10 cellular contexts compared by ENCODE assay signal in the genomic region with DNA sequence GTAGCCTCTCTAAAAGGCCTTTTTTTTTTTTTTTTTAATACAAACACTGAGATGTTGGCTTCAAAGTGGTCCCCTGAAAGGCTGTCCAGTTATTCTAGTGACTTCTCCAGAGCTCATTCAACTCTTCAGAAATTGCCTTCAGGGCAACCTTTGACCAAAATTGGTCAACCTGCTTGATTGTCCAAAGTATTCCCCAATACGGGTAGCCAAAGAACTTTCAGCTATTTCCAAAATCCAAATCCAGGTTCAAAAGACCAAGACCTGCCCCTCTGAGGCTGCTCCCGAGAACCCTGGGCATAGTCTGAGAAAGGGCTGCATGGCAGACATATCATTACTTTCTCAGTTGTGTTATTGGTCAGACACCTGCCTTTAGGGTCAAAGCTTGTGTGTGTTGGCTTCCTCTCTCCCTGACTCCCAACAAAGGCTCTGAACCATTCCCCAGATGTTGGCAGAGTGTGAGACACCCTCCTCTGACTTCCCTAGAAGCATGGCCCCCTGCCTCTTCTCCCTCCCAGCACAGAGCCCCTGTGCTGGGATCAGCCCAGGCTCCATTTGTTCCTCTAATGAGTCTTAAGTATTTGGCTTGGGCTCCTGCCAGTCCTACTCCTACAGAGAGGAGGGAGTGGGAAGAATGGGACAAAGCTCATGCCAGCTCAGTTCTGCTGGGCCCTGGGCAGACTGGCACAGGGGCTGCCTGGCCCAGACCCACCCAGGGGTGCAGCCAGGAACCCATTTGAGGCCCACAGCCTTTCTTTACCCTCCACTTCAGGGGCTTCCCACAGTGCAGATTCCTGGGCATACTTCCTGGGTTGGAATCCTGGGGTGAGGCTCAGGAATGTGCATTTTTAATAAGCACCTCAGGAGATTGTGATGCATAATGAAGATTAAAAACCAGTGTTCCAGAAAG. TPM values are rescaled to one million over a fixed set of nuclear protein-coding genes. Genes with fewer than 3 reads are reported as not detected.
DNase-seq lines count a peak whose midpoint lies in the region; ATAC-seq and TF ChIP-seq lines count a peak whose summit lies in the region.
"Had no signal": no experiment of that assay in that cellular context is flagged by ENCODE, and none has a peak within 500 bp of the region (broad histone marks: within the 10 kb centered on the region; RNA-seq: fewer than 3 reads in every experiment).

No MANE protein-coding gene starts in this region.

- H3K36me3 Mint-ChIP-seq in CD8-positive, alpha-beta memory T cell, result peaks cover under 1 to 23% (median 6%) of the 10 kb centered on the region in 3 donors

- H3K4me1 ChIP-seq in CD8-positive, alpha-beta memory T cell (ENCODE audit: insufficient read depth, low read length), result no peaks in the 10 kb centered on the region

- peaks cover 2 to 11% (median 3%) of the 10 kb centered on the region in 5 donors for H3K9me3 Mint-ChIP-seq in CD8-positive, alpha-beta memory T cell

- no peak overlapping the region for H3K4me3 Mint-ChIP-seq in CD8-positive, alpha-beta memory T cell
- H3K4me3 Mint-ChIP-seq: activated naive CD8-positive, alpha-beta T cell had no signal

- POLR2A ChIA-PET in CD8-positive, alpha-beta memory T cell (lab: Charles Lee), result no interaction called here

- H3K4me3 ChIP-seq in AG10803 (ENCODE audit: low read length) (no peak overlapping the region), choroid plexus epithelial cell (ENCODE audit: low read depth, low read length) (no peak overlapping the region)
- H3K4me3 ChIP-seq in CD8-positive, alpha-beta memory T cell (ENCODE audit: low read length), result no peak overlapping the region

- DNase-seq in AG10803 (ENCODE audit: low read depth) (peak; percentile 72), LoVo (ENCODE audit: low spot score) (peak; percentile 14), choroid plexus epithelial cell (ENCODE audit: low read depth) (peak; percentile 42), mucosa of gallbladder (ENCODE audit: low spot score) (peak; percentile 45), GM20000 (ENCODE audit: low spot score) (no peak), OCI-M2 (lab: John Stamatoyannopoulos, UW; ENCODE audit: unreplicated experiment) (no peak)
- no peak for DNase-seq in CD8-positive, alpha-beta memory T cell

- no peaks in the 10 kb centered on the region for H3K36me3 ChIP-seq in CD8-positive, alpha-beta memory T cell (ENCODE audit: insufficient read depth, low read length)

- H3K27ac ChIP-seq in CD8-positive, alpha-beta memory T cell (ENCODE audit: low read depth, low read length), result no peak overlapping the region

- no peak overlapping the region for H3K27ac Mint-ChIP-seq in CD8-positive, alpha-beta memory T cell
- H3K27ac Mint-ChIP-seq: activated naive CD8-positive, alpha-beta T cell had no signal

- no peak for ATAC-seq in HG03135 (IDR thresholded peaks at IDR 0.05; ENCODE audit: unreplicated experiment)

- CTCF ChIA-PET in CD8-positive, alpha-beta memory T cell (lab: Charles Lee), result no interaction called here

- H3K4me1 Mint-ChIP-seq in CD8-positive, alpha-beta memory T cell, result no peaks in the 10 kb centered on the region

- TF ChIP-seq CTCF in AG10803 (conservative IDR thresholded peaks at IDR 0.05; ENCODE audit: low read length), result no peak
- no peak for TF ChIP-seq CTCF in choroid plexus epithelial cell (conservative IDR thresholded peaks at IDR 0.05; ENCODE audit: low read depth, low read length)
- no peak for TF ChIP-seq CTCF in GM20000 (IDR thresholded peaks at IDR 0.05; ENCODE audit: extremely low read depth, missing control alignments)

- peaks cover 1 to 18% of the 10 kb centered on the region in 2 donors for H3K27me3 Mint-ChIP-seq in CD8-positive, alpha-beta memory T cell

- H3K27me3 ChIP-seq in CD8-positive, alpha-beta memory T cell (ENCODE audit: insufficient read depth, low read length, poor library complexity, severe bottlenecking), result no peaks in the 10 kb centered on the region

- peaks cover 5% of the 10 kb centered on the region for H3K9me3 ChIP-seq in CD8-positive, alpha-beta memory T cell (ENCODE audit: low read length)

RNA-seq across cellular contexts. Expression of gene TNKS1BP1, which starts 30.3 kb away (rescaled TPM):
- total RNA-seq in mucosa of gallbladder, result 226 TPM
- 1 to 10 TPM; 8.7 to 9.6 TPM for total RNA-seq in CD8-positive, alpha-beta memory T cell
- 3.0 TPM for polyA plus RNA-seq in CD8-positive, alpha-beta memory T cell

RNA-seq across cellular contexts. Expression of gene SSRP1, which starts 41.2 kb away (rescaled TPM):
- 61.8 TPM for total RNA-seq in mucosa of gallbladder
- 100 to 1,000 TPM; 308 to 314 TPM for total RNA-seq in CD8-positive, alpha-beta memory T cell
- polyA plus RNA-seq in CD8-positive, alpha-beta memory T cell, result 44.5 TPM

RNA-seq across cellular contexts. Expression of gene P2RX3, which starts 43.7 kb away (rescaled TPM):
- total RNA-seq in mucosa of gallbladder, result 0.40 TPM
- not detected for total RNA-seq in CD8-positive, alpha-beta memory T cell
- not detected for polyA plus RNA-seq in CD8-positive, alpha-beta memory T cell
- total RNA-seq: T-helper 1 cell treated with Interleukin-12 subunit alpha and Interleukin-12 subunit beta and Interleukin-4 antibody, amounts not matched to agents 30 ng/mL and 1 ng/mL, for 36 hours had no signal

RNA-seq across cellular contexts. Expression of gene APLNR, which starts 57.4 kb away (rescaled TPM):
- 4.0 TPM for total RNA-seq in mucosa of gallbladder
- not detected for total RNA-seq in CD8-positive, alpha-beta memory T cell
- polyA plus RNA-seq in CD8-positive, alpha-beta memory T cell, result not detected
- total RNA-seq: T-helper 1 cell treated with Interleukin-12 subunit alpha and Interleukin-12 subunit beta and Interleukin-4 antibody, amounts not matched to agents 30 ng/mL and 1 ng/mL, for 36 hours had no signal

Comparison
In these comparisons a context has a peak if more than half of its experiments do, and no peak if none do; other contexts are left out.
1. DNase-seq: peak in AG10803 (single experiment), LoVo (single experiment), choroid plexus epithelial cell (single experiment) and mucosa of gallbladder (single experiment); none in GM20000 (single experiment), OCI-M2 (single experiment) and CD8-positive, alpha-beta memory T cell (0 of 5).
2. RNA of gene TNKS1BP1, which starts 30.3 kb away (total RNA-seq): 226 TPM in mucosa of gallbladder (single experiment); 8.7 to 9.6 TPM in CD8-positive, alpha-beta memory T cell; every median in the first group is over 10 times any median in the second.